In genomic region chr7:157254781-157255180, GRCh38 we compare ENCODE assay signal across 6 cellular contexts.
DNase-seq lines count a peak whose midpoint lies in the region; ATAC-seq, FAIRE-seq and TF ChIP-seq lines count a peak whose summit lies in the region.
"Not testable (repeated sequence)": the region's sequence is repeated elsewhere in the genome, so short reads cannot be mapped to it uniquely, and the experiment has no call there.

No MANE protein-coding gene starts in this region.

- H3K27ac Mint-ChIP-seq in activated CD8-positive, alpha-beta memory T cell treated with anti-CD3 and anti-CD28 coated beads, Interleukin-2, amount 10 ng/mL, durations not matched to agents 7 days and 5 days = not testable (repeated sequence)
- peak overlapping the region; percentile 17 for H3K27ac Mint-ChIP-seq in memory B cell
- H3K27ac Mint-ChIP-seq in stimulated activated memory B cell treated with anti-CD40 and anti-IgM and Interleukin-4, amounts not matched to agents 10 μg/mL and 1 μg/mL and 100 μg/mL, for 72 hours = peak overlapping the region; percentile 10

- not testable (repeated sequence) for BruUV-seq in K562 (replicated peaks; lab: Mats Ljungman, UMichigan)

- not testable (repeated sequence) for H3K27me3 Mint-ChIP-seq in activated CD8-positive, alpha-beta memory T cell treated with anti-CD3 and anti-CD28 coated beads, Interleukin-2, amount 10 ng/mL, durations not matched to agents 7 days and 5 days; memory B cell; stimulated activated memory B cell treated with anti-CD40 and anti-IgM and Interleukin-4, amounts not matched to agents 10 μg/mL and 1 μg/mL and 100 μg/mL, for 72 hours

- not testable (repeated sequence) for H3K4me1 ChIP-seq in K562 (replicated peaks in 1 of 2; ENCODE audit: control insufficient read depth in 2 of 2, insufficient read depth in 2 of 2, low read length in 2 of 2)

- not testable (repeated sequence) for TF ChIP-seq POLR2A in GM12892 (IDR thresholded peaks at IDR 0.05; ENCODE audit: low read depth, low read length); K562 (conservative IDR thresholded peaks at IDR 0.05)

- not testable (repeated sequence) for H3K9me1 ChIP-seq in K562 (ENCODE audit: control insufficient read depth, insufficient read depth, low read length)

- intact Hi-C loops in K562 (cut with micrococcal nuclease) = not testable (repeated sequence)

- TF ChIP-seq EP300 in K562 (IDR thresholded peaks at IDR 0.05; ENCODE audit: low read length) = not testable (repeated sequence)

- not testable (repeated sequence) for H3K9me3 ChIP-seq in K562 (replicated peaks; ENCODE audit: control insufficient read depth, insufficient read depth, low read depth, low read length)

- not testable (repeated sequence) for H3K9me3 Mint-ChIP-seq in activated CD8-positive, alpha-beta memory T cell treated with anti-CD3 and anti-CD28 coated beads, Interleukin-2, amount 10 ng/mL, durations not matched to agents 7 days and 5 days (ENCODE audit: low read depth); memory B cell; stimulated activated memory B cell treated with anti-CD40 and anti-IgM and Interleukin-4, amounts not matched to agents 10 μg/mL and 1 μg/mL and 100 μg/mL, for 72 hours

- H3K4me2 ChIP-seq in K562 (ENCODE audit: insufficient read depth, low read length) = not testable (repeated sequence)

- FAIRE-seq in GM12892 (lab: Jason Lieb, UNC) (peak; percentile 14), K562 (lab: Jason Lieb, UNC) (peak; percentile 65)

- DNase-seq in GM12892 (ENCODE audit: insufficient read length); K562 (ENCODE audit: extremely low read depth in 1 of 4, low spot score in 3 of 4); memory B cell (ENCODE audit: low spot score in 2 of 2): not testable (repeated sequence)
- peak; percentile 63 for DNase-seq in NCI-H526 treated with DMSO at 0.1 percent for 48 hours (lab: John Stamatoyannopoulos, UW)
- peak; percentile 3 for DNase-seq in activated CD8-positive, alpha-beta memory T cell treated with anti-CD3 and anti-CD28 coated beads, Interleukin-2, amount 10 ng/mL, durations not matched to agents 7 days and 5 days

- not testable (repeated sequence) for ATAC-seq in activated CD8-positive, alpha-beta memory T cell treated with anti-CD3 and anti-CD28 coated beads, Interleukin-2, amount 10 ng/mL, durations not matched to agents 7 days and 5 days; K562; memory B cell (ENCODE audit: low read depth); stimulated activated memory B cell treated with anti-CD40 and anti-IgM and Interleukin-4, amounts not matched to agents 10 μg/mL and 1 μg/mL and 100 μg/mL, for 72 hours

- not testable (repeated sequence) for H3K4me1 Mint-ChIP-seq in activated CD8-positive, alpha-beta memory T cell treated with anti-CD3 and anti-CD28 coated beads, Interleukin-2, amount 10 ng/mL, durations not matched to agents 7 days and 5 days; memory B cell; stimulated activated memory B cell treated with anti-CD40 and anti-IgM and Interleukin-4, amounts not matched to agents 10 μg/mL and 1 μg/mL and 100 μg/mL, for 72 hours

- not testable (repeated sequence) for H3K4me3 ChIP-seq in K562

- CTCF ChIA-PET in activated CD8-positive, alpha-beta memory T cell treated with anti-CD3 and anti-CD28 coated beads, Interleukin-2, amount 10 ng/mL, durations not matched to agents 7 days and 5 days (lab: Charles Lee) = interaction anchor here (2.3 kb wide), 1 partner anchor 19 kb away, joined by 7 read pairs; no protein-coding TSS in a partner anchor
- CTCF ChIA-PET in K562 (lab: Yijun Ruan, JAX; ENCODE audit: low intra/inter-chr PET ratio) = not testable (repeated sequence)

- 95% methylated on average over 17 of the region's 18 CpGs for WGBS in K562 (ENCODE audit: insufficient coverage, low coverage, missing lambda C conversion rate)

- not testable (repeated sequence) for H3K27me3 ChIP-seq in K562 (ENCODE audit: control insufficient read depth in 2 of 2, insufficient read depth in 2 of 2, low read length in 2 of 2)

- in situ Hi-C loops in K562 (cut with MboI) = not testable (repeated sequence)

- not testable (repeated sequence) for H2AFZ ChIP-seq in K562 (ENCODE audit: low read depth, low read length)

- not testable (repeated sequence) for TF ChIP-seq CTCF in K562 (IDR thresholded peaks at IDR 0.05 in 2 of 3, conservative IDR thresholded peaks at IDR 0.05 in 1 of 3; ENCODE audit: insufficient read depth in 2 of 3, low read depth in 1 of 3, low read length in 3 of 3)

- H3K27ac ChIP-seq in K562 (ENCODE audit: extremely low read depth, low read depth, low read length) = not testable (repeated sequence)

- TF ChIP-seq RAD21 in K562 (CRISPR knock-in tag; conservative IDR thresholded peaks at IDR 0.05 in 1 of 2, IDR thresholded peaks at IDR 0.05 in 1 of 2) = not testable (repeated sequence)

- not testable (repeated sequence) for H4K20me1 ChIP-seq in K562 (replicated peaks; ENCODE audit: control insufficient read depth, insufficient read depth, low read length)

- H3K36me3 Mint-ChIP-seq in activated CD8-positive, alpha-beta memory T cell treated with anti-CD3 and anti-CD28 coated beads, Interleukin-2, amount 10 ng/mL, durations not matched to agents 7 days and 5 days = peaks cover 25% of the 10 kb centered on the region
- H3K36me3 Mint-ChIP-seq in memory B cell = peaks cover 16% of the 10 kb centered on the region
- H3K36me3 Mint-ChIP-seq in stimulated activated memory B cell treated with anti-CD40 and anti-IgM and Interleukin-4, amounts not matched to agents 10 μg/mL and 1 μg/mL and 100 μg/mL, for 72 hours = peaks cover 40% of the 10 kb centered on the region

- not testable (repeated sequence) for H3K79me2 ChIP-seq in K562 (ENCODE audit: control insufficient read depth, insufficient read depth, low read length)

- POLR2A ChIA-PET in K562 (lab: Yijun Ruan, JAX) = interaction anchor here (0.7 to 1.0 kb wide), 3 partner anchors 12 to 234 kb away, joined by 3 read pairs; no protein-coding TSS in a partner anchor

- H3K4me3 Mint-ChIP-seq in activated CD8-positive, alpha-beta memory T cell treated with anti-CD3 and anti-CD28 coated beads, Interleukin-2, amount 10 ng/mL, durations not matched to agents 7 days and 5 days; memory B cell; stimulated activated memory B cell treated with anti-CD40 and anti-IgM and Interleukin-4, amounts not matched to agents 10 μg/mL and 1 μg/mL and 100 μg/mL, for 72 hours: not testable (repeated sequence)

- not testable (repeated sequence) for H3K9ac ChIP-seq in K562 (ENCODE audit: insufficient read depth in 1 of 2, low read depth in 2 of 2, low read length in 2 of 2)

- H3K36me3 ChIP-seq in K562 (ENCODE audit: control insufficient read depth, insufficient read depth, low read length) = peaks cover 97% of the 10 kb centered on the region

TF ChIP-seq in K562, 482 proteins besides CTCF, POLR2A, EP300 and RAD21:
- 0 out of 2 replicates have a peak, but pooled peaks have one; percentile 31 for TF ChIP-seq POLR2G (IDR thresholded peaks at IDR 0.05; ENCODE audit: low read depth, low read length)
